10 cellular contexts compared by ENCODE assay signal in the genomic region with DNA sequence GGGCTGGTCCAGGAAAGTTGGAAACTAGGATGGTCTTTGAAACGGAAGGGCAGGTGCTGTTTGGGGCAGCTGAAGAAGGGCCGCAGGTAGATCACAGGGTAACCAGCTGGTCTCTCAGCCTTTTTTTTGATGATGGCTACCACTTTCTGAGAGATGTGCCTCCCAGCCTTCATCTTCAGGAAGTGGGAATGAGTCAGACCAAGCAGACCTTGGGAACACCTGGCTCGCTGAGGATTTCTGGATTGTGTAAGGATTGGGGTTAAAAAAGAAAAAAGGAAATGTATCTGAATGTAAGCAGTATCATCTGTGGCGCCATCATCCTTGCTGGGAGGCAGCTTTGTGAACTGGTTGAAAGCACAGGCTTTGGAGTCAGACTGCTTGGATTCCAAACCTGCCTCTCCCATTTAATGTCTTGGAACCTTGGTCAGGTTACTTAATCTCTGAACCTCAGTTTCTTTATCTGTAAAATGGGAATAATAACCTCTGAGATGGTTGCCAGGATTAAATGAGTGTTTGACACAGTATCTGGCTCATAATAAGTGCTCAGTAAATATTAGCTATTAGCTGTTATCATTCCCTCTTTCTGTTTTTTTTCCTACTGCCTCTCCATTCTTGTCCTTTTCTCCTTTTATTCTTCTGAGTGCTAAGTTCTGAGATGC. TPM values are rescaled to one million over a fixed set of nuclear protein-coding genes. Genes with fewer than 3 reads are reported as not detected.
DNase-seq lines count a peak whose midpoint lies in the region; ATAC-seq, FAIRE-seq and TF ChIP-seq lines count a peak whose summit lies in the region.
"Had no signal": no experiment of that assay in that cellular context is flagged by ENCODE, and none has a peak within 500 bp of the region (broad histone marks: within the 10 kb centered on the region; RNA-seq: fewer than 3 reads in every experiment).

No MANE protein-coding gene starts in this region.

- no peak for ATAC-seq in right cardiac atrium
- ATAC-seq: upper lobe of right lung had no signal

- peaks cover 12% of the 10 kb centered on the region for H3K27me3 Mint-ChIP-seq in activated T-helper 2 cell treated with anti-CD3 and anti-CD28 coated beads, Interferon-gamma antibody, Interleukin-2, Interleukin-4, amounts not matched to agents 10 μg/mL and 5 μg/mL and 100 μg/mL, durations not matched to agents 14 hours and 24 hours and 36 hours (ENCODE audit: low read depth)

- DNase-seq in AG04450 (ENCODE audit: low read depth, low spot score) (no peak), GM12891 (ENCODE audit: insufficient read length, low spot score) (no peak), islet precursor cell (peak; percentile 60), right cardiac atrium (no peak), occipital lobe (lab: John Stamatoyannopoulos, UW) (no peak), SJCRH30 (no peak)
- no peak for DNase-seq in activated T-helper 2 cell treated with anti-CD3 and anti-CD28 coated beads, Interferon-gamma antibody, Interleukin-2, Interleukin-4, amounts not matched to agents 10 μg/mL and 5 μg/mL and 100 μg/mL, durations not matched to agents 14 hours and 24 hours and 36 hours (ENCODE audit: low spot score)
- no peak for DNase-seq in effector memory CD4-positive, alpha-beta T cell
- DNase-seq: NCI-H510A treated with DMSO at 0.1 percent for 48 hours, upper lobe of right lung had no signal

- H3K4me3 ChIP-seq in AG04450 (ENCODE audit: low read depth, low read length) (no peak overlapping the region), right cardiac atrium (ENCODE audit: low read length) (no peak overlapping the region), SJCRH30 (no peak overlapping the region)
- no peak overlapping the region for H3K4me3 ChIP-seq in effector memory CD4-positive, alpha-beta T cell (ENCODE audit: insufficient read depth, low read depth, low read length, poor library complexity, severe bottlenecking)
- H3K4me3 ChIP-seq: upper lobe of right lung had no signal

- H3K9me3 ChIP-seq in AG04450 (ENCODE audit: control insufficient read depth, insufficient read depth, low read length): no peaks in the 10 kb centered on the region; the same call in 1 of the 2 replicates
- no peaks in the 10 kb centered on the region for H3K9me3 ChIP-seq in right cardiac atrium (ENCODE audit: control insufficient read depth, low read length)
- H3K9me3 ChIP-seq in effector memory CD4-positive, alpha-beta T cell (ENCODE audit: control insufficient read depth, low read length): no peaks in the 10 kb centered on the region
- H3K9me3 ChIP-seq in SJCRH30 (replicated peaks): no peaks in the 10 kb centered on the region
- H3K9me3 ChIP-seq: upper lobe of right lung had no signal

- H3K4me3 Mint-ChIP-seq in activated T-helper 2 cell treated with anti-CD3 and anti-CD28 coated beads, Interferon-gamma antibody, Interleukin-2, Interleukin-4, amounts not matched to agents 10 μg/mL and 5 μg/mL and 100 μg/mL, durations not matched to agents 14 hours and 24 hours and 36 hours (ENCODE audit: low read depth): peak overlapping the region; percentile 69

- POLR2A ChIA-PET in AG04450 (lab: Yijun Ruan, JAX): interaction anchor here (0.7 kb wide), 1 partner anchor 135 kb away, joined by 7 read pairs; no protein-coding TSS in a partner anchor

- intact Hi-C loops in activated T-helper 2 cell treated with anti-CD3 and anti-CD28 coated beads, Interferon-gamma antibody, Interleukin-2, Interleukin-4, amounts not matched to agents 10 μg/mL and 5 μg/mL and 100 μg/mL, durations not matched to agents 14 hours and 24 hours and 36 hours (cut with micrococcal nuclease): loop anchor here (5.0 kb wide), 1 partner anchor 58 kb away; a partner anchor contains a TSS
- intact Hi-C loops in right cardiac atrium (cut with DNase I): loop anchor here in 1 of 4 donors (5.0 kb wide), 1 partner anchor 43 kb away; no protein-coding TSS in a partner anchor

- no peak for TF ChIP-seq CTCF in AG04450 (IDR thresholded peaks at IDR 0.05; ENCODE audit: low read depth, low read length)

- H3K36me3 Mint-ChIP-seq in activated T-helper 2 cell treated with anti-CD3 and anti-CD28 coated beads, Interferon-gamma antibody, Interleukin-2, Interleukin-4, amounts not matched to agents 10 μg/mL and 5 μg/mL and 100 μg/mL, durations not matched to agents 14 hours and 24 hours and 36 hours (ENCODE audit: low read depth): no peaks in the 10 kb centered on the region

- TF ChIP-seq POLR2A in GM12891 (IDR thresholded peaks at IDR 0.05; ENCODE audit: low read depth, low read length): 0 out of 2 replicates have a peak, but pooled peaks have one; percentile 25

- no peaks in the 10 kb centered on the region for H3K36me3 ChIP-seq in effector memory CD4-positive, alpha-beta T cell (ENCODE audit: control insufficient read depth, insufficient read depth, low read length)
- no peaks in the 10 kb centered on the region for H3K36me3 ChIP-seq in SJCRH30
- H3K36me3 ChIP-seq: upper lobe of right lung had no signal

- CTCF ChIA-PET in AG04450 (lab: Charles Lee): interaction anchor here (0.9 kb wide), 2 partner anchors 17 to 29 kb away, joined by 3 to 5 read pairs; no protein-coding TSS in a partner anchor

- peak overlapping the region; percentile 25 for H3K27ac Mint-ChIP-seq in activated T-helper 2 cell treated with anti-CD3 and anti-CD28 coated beads, Interferon-gamma antibody, Interleukin-2, Interleukin-4, amounts not matched to agents 10 μg/mL and 5 μg/mL and 100 μg/mL, durations not matched to agents 14 hours and 24 hours and 36 hours

- peaks cover 25% of the 10 kb centered on the region for H3K4me1 Mint-ChIP-seq in activated T-helper 2 cell treated with anti-CD3 and anti-CD28 coated beads, Interferon-gamma antibody, Interleukin-2, Interleukin-4, amounts not matched to agents 10 μg/mL and 5 μg/mL and 100 μg/mL, durations not matched to agents 14 hours and 24 hours and 36 hours (ENCODE audit: low read depth)

- H3K4me1 ChIP-seq in right cardiac atrium (ENCODE audit: control insufficient read depth, insufficient read depth, low read length) (peaks cover 2% of the 10 kb centered on the region), SJCRH30 (peaks cover 8% of the 10 kb centered on the region)
- peaks cover 16% of the 10 kb centered on the region for H3K4me1 ChIP-seq in effector memory CD4-positive, alpha-beta T cell (ENCODE audit: control insufficient read depth, insufficient read depth, low read length, poor library complexity, severe bottlenecking)

- H3K27me3 ChIP-seq in AG04450 (ENCODE audit: control insufficient read depth, insufficient read depth, low read length): no peaks in the 10 kb centered on the region
- H3K27me3 ChIP-seq in right cardiac atrium (ENCODE audit: control insufficient read depth, insufficient read depth): no peaks in the 10 kb centered on the region
- H3K27me3 ChIP-seq in effector memory CD4-positive, alpha-beta T cell (replicated peaks; ENCODE audit: control insufficient read depth, insufficient read depth, low read length, poor library complexity, severe bottlenecking): no peaks in the 10 kb centered on the region
- no peaks in the 10 kb centered on the region for H3K27me3 ChIP-seq in SJCRH30
- H3K27me3 ChIP-seq: upper lobe of right lung had no signal

- no peak for FAIRE-seq in GM12891 (lab: Jason Lieb, UNC)

- no peaks in the 10 kb centered on the region for H3K9me3 Mint-ChIP-seq in activated T-helper 2 cell treated with anti-CD3 and anti-CD28 coated beads, Interferon-gamma antibody, Interleukin-2, Interleukin-4, amounts not matched to agents 10 μg/mL and 5 μg/mL and 100 μg/mL, durations not matched to agents 14 hours and 24 hours and 36 hours

- 64% methylated on average over 4 of the region's 4 CpGs for WGBS in right cardiac atrium

- H3K27ac ChIP-seq in AG04450 (ENCODE audit: low read depth, low read length) (peak overlapping the region; percentile 1), right cardiac atrium (ENCODE audit: low read length) (no peak overlapping the region), SJCRH30 (no peak overlapping the region)
- no peak overlapping the region for H3K27ac ChIP-seq in effector memory CD4-positive, alpha-beta T cell (ENCODE audit: insufficient read depth, low read length, poor library complexity, severe bottlenecking)

TF ChIP-seq in GM12891, 5 proteins besides CTCF, POLR2A, EP300 and RAD21:
- TF ChIP-seq POU2F2 (IDR thresholded peaks at IDR 0.05; ENCODE audit: low read depth, low read length): no peak
- no peak for TF ChIP-seq PAX5 (IDR thresholded peaks at IDR 0.05; ENCODE audit: insufficient read depth, low read length, severe bottlenecking)

RNA-seq across cellular contexts. Expression of a gene that starts 1.7 kb away (rescaled TPM):
- polyA plus RNA-seq in AG04450 (2011; rRNA removed): 9.0 and 10.9 TPM in 2 replicates
- 10.3 and 12.2 TPM in 2 replicates for polyA minus RNA-seq in AG04450 (2011; rRNA and poly(A)+ RNA removed)
- polyA plus RNA-seq in GM12891 (2012; ENCODE audit: low read depth, missing spikeins): 6.6 TPM
- 10.1 and 13.3 TPM in 2 replicates for total RNA-seq in activated T-helper 2 cell treated with anti-CD3 and anti-CD28 coated beads, Interferon-gamma antibody, Interleukin-2, Interleukin-4, amounts not matched to agents 10 μg/mL and 5 μg/mL and 100 μg/mL, durations not matched to agents 14 hours and 24 hours and 36 hours
- total RNA-seq in right cardiac atrium: 10 to 100 TPM; 19.2 to 26.7 (median 22.1) TPM
- polyA plus RNA-seq in right cardiac atrium: 15.9 TPM
- 15.0 TPM for total RNA-seq in occipital lobe
- 4.4 and 4.9 TPM in 2 replicates for total RNA-seq in SJCRH30 (2014; rRNA removed; shearing (Covaris generic))

RNA-seq across cellular contexts. Expression of a gene that starts 19.6 kb away (rescaled TPM):
- 0.05 and 0.07 TPM in 2 replicates for polyA plus RNA-seq in AG04450 (2011; rRNA removed)
- 0.09 and 0.41 TPM in 2 replicates for polyA minus RNA-seq in AG04450 (2011; rRNA and poly(A)+ RNA removed)
- 0.92 TPM for polyA plus RNA-seq in GM12891 (2012; ENCODE audit: low read depth, missing spikeins)
- total RNA-seq in activated T-helper 2 cell treated with anti-CD3 and anti-CD28 coated beads, Interferon-gamma antibody, Interleukin-2, Interleukin-4, amounts not matched to agents 10 μg/mL and 5 μg/mL and 100 μg/mL, durations not matched to agents 14 hours and 24 hours and 36 hours: 0.30 and 0.37 TPM in 2 replicates
- under 1 TPM; 0.17 to 0.74 (median 0.43) TPM for total RNA-seq in right cardiac atrium
- polyA plus RNA-seq in right cardiac atrium: 0.16 TPM
- not detected for total RNA-seq in occipital lobe
- 0.10 and 0.18 TPM in 2 replicates for total RNA-seq in SJCRH30 (2014; rRNA removed; shearing (Covaris generic))

RNA-seq across cellular contexts. Expression of a gene that starts 57.1 kb away (rescaled TPM):
- polyA plus RNA-seq in AG04450 (2011; rRNA removed) (47.0 and 54.2 TPM in 2 replicates), right cardiac atrium (72.3 TPM)
- 55.0 and 80.9 TPM in 2 replicates for polyA minus RNA-seq in AG04450 (2011; rRNA and poly(A)+ RNA removed)
- polyA plus RNA-seq in GM12891 (2012; ENCODE audit: low read depth, missing spikeins): 42.1 TPM
- total RNA-seq in activated T-helper 2 cell treated with anti-CD3 and anti-CD28 coated beads, Interferon-gamma antibody, Interleukin-2, Interleukin-4, amounts not matched to agents 10 μg/mL and 5 μg/mL and 100 μg/mL, durations not matched to agents 14 hours and 24 hours and 36 hours: 67.9 and 73.0 TPM in 2 replicates
- total RNA-seq in right cardiac atrium (100 to 1,000 TPM in 1 of 4 donors, 10 to 100 TPM in 3; 81.7 to 115 (median 87.0) TPM), occipital lobe (29.9 TPM)
- 55.9 and 57.0 TPM in 2 replicates for total RNA-seq in SJCRH30 (2014; rRNA removed; shearing (Covaris generic))
